Comparison of ENCODE assay signal across 16 cellular contexts in genomic region chr17:78010759-78011158, GRCh38. TPM values are rescaled to one million over a fixed set of nuclear protein-coding genes. Genes with fewer than 3 reads are reported as not detected.
DNase-seq lines count a peak whose midpoint lies in the region; ATAC-seq lines count a peak whose summit lies in the region.
"Had no signal": no experiment of that assay in that cellular context is flagged by ENCODE, and none has a peak within 500 bp of the region (broad histone marks: within the 10 kb centered on the region; RNA-seq: fewer than 3 reads in every experiment).

No MANE protein-coding gene starts in this region.

- H3K4me3 Mint-ChIP-seq in activated naive CD8-positive, alpha-beta T cell treated with anti-CD3 and anti-CD28 coated beads, Interleukin-2, amount 10 ng/mL, durations not matched to agents 7 days and 5 days = peak overlapping the region; percentile 41
- H3K4me3 Mint-ChIP-seq: H9 had no signal

- no peak overlapping the region for H3K27ac Mint-ChIP-seq in activated naive CD8-positive, alpha-beta T cell treated with anti-CD3 and anti-CD28 coated beads, Interleukin-2, amount 10 ng/mL, durations not matched to agents 7 days and 5 days
- H3K27ac Mint-ChIP-seq: H9 had no signal

- no peaks in the 10 kb centered on the region for H3K9me3 Mint-ChIP-seq in activated naive CD8-positive, alpha-beta T cell treated with anti-CD3 and anti-CD28 coated beads, Interleukin-2, amount 10 ng/mL, durations not matched to agents 7 days and 5 days
- H3K9me3 Mint-ChIP-seq: H9 had no signal

- peaks cover 6% of the 10 kb centered on the region for H3K36me3 Mint-ChIP-seq in activated naive CD8-positive, alpha-beta T cell treated with anti-CD3 and anti-CD28 coated beads, Interleukin-2, amount 10 ng/mL, durations not matched to agents 7 days and 5 days

- no peaks in the 10 kb centered on the region for H3K27me3 Mint-ChIP-seq in activated naive CD8-positive, alpha-beta T cell treated with anti-CD3 and anti-CD28 coated beads, Interleukin-2, amount 10 ng/mL, durations not matched to agents 7 days and 5 days

- POLR2A ChIA-PET in activated naive CD8-positive, alpha-beta T cell treated with anti-CD3 and anti-CD28 coated beads, Interleukin-2, amount 10 ng/mL, durations not matched to agents 7 days and 5 days (lab: Charles Lee) = no interaction called here

- DNase-seq in stimulated activated CD4-positive, alpha-beta T cell treated with anti-CD3 and anti-CD28 coated beads, Interleukin-2, amount 100 ng/mL, for 4 hours (ENCODE audit: low read depth) = peak; percentile 12
- DNase-seq in stimulated activated CD4-positive, alpha-beta T cell treated with anti-CD3 and anti-CD28 coated beads, Interleukin-4, amount 100 ng/mL, for 24 hours = no peak
- peak; percentile 24 for DNase-seq in NOMO-1 treated with DMSO at 0.1 percent for 48 hours (lab: John Stamatoyannopoulos, UW; ENCODE audit: unreplicated experiment)
- no peak for DNase-seq in activated naive CD8-positive, alpha-beta T cell treated with anti-CD3 and anti-CD28 coated beads, Interleukin-2, amount 10 ng/mL, durations not matched to agents 7 days and 5 days
- DNase-seq: activated CD8-positive, alpha-beta memory T cell treated with anti-CD3 and anti-CD28 coated beads, Interleukin-2, amount 50 U/mL, for 48 hours; amniotic stem cell; caudate nucleus; H9; heart left ventricle; IMR-90; MM.1S; NCI-H2081 had no signal

- H3K4me1 Mint-ChIP-seq in activated naive CD8-positive, alpha-beta T cell treated with anti-CD3 and anti-CD28 coated beads, Interleukin-2, amount 10 ng/mL, durations not matched to agents 7 days and 5 days = peaks cover 15% of the 10 kb centered on the region

- ATAC-seq in activated naive CD8-positive, alpha-beta T cell treated with anti-CD3 and anti-CD28 coated beads, Interleukin-2, amount 10 ng/mL, durations not matched to agents 7 days and 5 days (ENCODE audit: low read depth) = peak; percentile 37
- no peak for ATAC-seq in HG02884 (IDR thresholded peaks at IDR 0.05; ENCODE audit: unreplicated experiment)
- ATAC-seq in GM21825 (IDR thresholded peaks at IDR 0.05; ENCODE audit: unreplicated experiment) = no peak
- ATAC-seq in GM19455 (IDR thresholded peaks at IDR 0.05; ENCODE audit: unreplicated experiment) = no peak
- ATAC-seq: heart left ventricle, Right ventricle myocardium inferior had no signal

RNA-seq across cellular contexts. Expression of gene TNRC6C, which starts 52.3 kb away (rescaled TPM):
- 10 to 100 TPM; 74.7 TPM for total RNA-seq in activated naive CD8-positive, alpha-beta T cell treated with anti-CD3 and anti-CD28 coated beads, Interleukin-2, amount 10 ng/mL, durations not matched to agents 7 days and 5 days

Comparison
In these comparisons a context has a peak if more than half of its experiments do, and no peak if none do; other contexts are left out.
1. DNase-seq: peak in stimulated activated CD4-positive, alpha-beta T cell treated with anti-CD3 and anti-CD28 coated beads, Interleukin-2, amount 100 ng/mL, for 4 hours (single experiment) and NOMO-1 treated with DMSO at 0.1 percent for 48 hours (single experiment); none in stimulated activated CD4-positive, alpha-beta T cell treated with anti-CD3 and anti-CD28 coated beads, Interleukin-4, amount 100 ng/mL, for 24 hours (single experiment) and activated naive CD8-positive, alpha-beta T cell treated with anti-CD3 and anti-CD28 coated beads, Interleukin-2, amount 10 ng/mL, durations not matched to agents 7 days and 5 days (single experiment).